ENCODE assay signal across 13 cellular contexts in genomic region chr6:2522521-2522920, GRCh38.
A peak's percentile ranks its signal among the peaks of the same experiment; 100 is the strongest.
DNase-seq lines count a peak whose midpoint lies in the region; FAIRE-seq and TF ChIP-seq lines count a peak whose summit lies in the region.
"Had no signal": no experiment of that assay in that cellular context is flagged by ENCODE, and none has a peak within 500 bp of the region (broad histone marks: within the 10 kb centered on the region; RNA-seq: fewer than 3 reads in every experiment).

No MANE protein-coding gene starts in this region.

- no peak for TF ChIP-seq CTCF in foreskin fibroblast (IDR thresholded peaks at IDR 0.05; ENCODE audit: low read depth, low read length)

- 0 out of 2 replicates have a peak overlapping the region, but pooled peaks have one; percentile 31 for H3K4me3 ChIP-seq in SK-N-MC
- no peak overlapping the region for H3K4me3 ChIP-seq in foreskin fibroblast (ENCODE audit: low read depth in 1 of 2, low read length in 2 of 2)
- H3K4me3 ChIP-seq: ovary, stomach had no signal

- H3K9me3 ChIP-seq in SK-N-MC (ENCODE audit: low read depth, low read length): peaks cover 4% of the 10 kb centered on the region; the same call in 1 of the 2 replicates
- H3K9me3 ChIP-seq: ovary had no signal

- H3K9ac ChIP-seq in SK-N-MC (ENCODE audit: insufficient read length): no peak overlapping the region

- H3K36me3 ChIP-seq in SK-N-MC (ENCODE audit: insufficient read depth, low read length): no peaks in the 10 kb centered on the region
- H3K36me3 ChIP-seq: ovary, stomach had no signal

- peak overlapping the region; percentile 58 for H3K27ac ChIP-seq in SK-N-MC
- H3K27ac ChIP-seq: ovary, stomach had no signal

- FAIRE-seq in urothelium cell line (lab: Jason Lieb, UNC): no peak
- FAIRE-seq: kidney, RCC 7860 had no signal

- peak; percentile 32 for DNase-seq in SIG-M5 treated with dmso at 0.1 percent for 504 hours (lab: John Stamatoyannopoulos, UW; ENCODE audit: unreplicated experiment)
- DNase-seq in SIG-M5 (lab: John Stamatoyannopoulos, UW): no peak
- DNase-seq in SK-N-MC (ENCODE audit: low read depth, low spot score): no peak
- peak; percentile 47 to 68 for DNase-seq in foreskin fibroblast
- DNase-seq in urothelium cell line (ENCODE audit: low spot score): peak; percentile 44
- no peak for DNase-seq in NCI-H526 (lab: John Stamatoyannopoulos, UW)
- no peak for DNase-seq in pons (ENCODE audit: low spot score)
- DNase-seq in stimulated activated CD4-positive, alpha-beta T cell treated with anti-CD3 and anti-CD28 coated beads, Interleukin-2, amount 100 ng/mL, for 48 hours: no peak
- DNase-seq: 8988T, kidney, ovary, stomach had no signal

Comparison
In these comparisons a context has a peak if more than half of its experiments do, and no peak if none do; other contexts are left out.
1. DNase-seq: peak in SIG-M5 treated with dmso at 0.1 percent for 504 hours (single experiment), foreskin fibroblast (2 of 2) and urothelium cell line (single experiment); none in SIG-M5 (single experiment), SK-N-MC (single experiment), NCI-H526 (0 of 2), pons (single experiment) and stimulated activated CD4-positive, alpha-beta T cell treated with anti-CD3 and anti-CD28 coated beads, Interleukin-2, amount 100 ng/mL, for 48 hours (0 of 2).